Comparison of ENCODE assay signal across 8 cellular contexts in genomic region chr19:58476498-58477015, GRCh38. TPM values are rescaled to one million over a fixed set of nuclear protein-coding genes. Genes with fewer than 3 reads are reported as not detected.
DNase-seq lines count a peak whose midpoint lies in the region; ATAC-seq and TF ChIP-seq lines count a peak whose summit lies in the region.

No MANE protein-coding gene starts in this region.

- H3K27ac ChIP-seq in A673 (ENCODE audit: low read depth, low read length, poor library complexity, severe bottlenecking) = peak overlapping the region; percentile 84
- peak overlapping the region; percentile 79 for H3K27ac ChIP-seq in neutrophil

- POLR2A ChIA-PET in A673 (lab: Charles Lee; ENCODE audit: low non-redundant PET) = no interaction called here

- ATAC-seq in GM21528 (IDR thresholded peaks at IDR 0.05; ENCODE audit: low FRiP score, unreplicated experiment) (peak; percentile 12), HG03280 (IDR thresholded peaks at IDR 0.05; ENCODE audit: unreplicated experiment) (no peak), GM18505 (IDR thresholded peaks at IDR 0.05; ENCODE audit: unreplicated experiment) (no peak)

- H3K4me1 ChIP-seq in A673 (ENCODE audit: insufficient read depth, low read length, poor library complexity, severe bottlenecking) = peaks cover 6% of the 10 kb centered on the region
- peaks cover 14 to 15% of the 10 kb centered on the region in 2 experiments for H3K4me1 ChIP-seq in neutrophil (ENCODE audit: control insufficient read depth in 1 of 2, insufficient read depth in 1 of 2, low read depth in 1 of 2, low read length in 1 of 2)

- peak; percentile 22 for DNase-seq in A673 (ENCODE audit: low spot score)
- DNase-seq in SW480 (ENCODE audit: low spot score) = peak; percentile 30
- peak; percentile 40 for DNase-seq in fibroblast of mammary gland (ENCODE audit: low read depth)
- DNase-seq in putamen (ENCODE audit: low spot score) = no peak

- H3K36me3 ChIP-seq in A673 (ENCODE audit: insufficient read depth, low read length, poor library complexity, severe bottlenecking) (no peaks in the 10 kb centered on the region), neutrophil (peaks cover 45% of the 10 kb centered on the region)

- H3K27me3 ChIP-seq in A673 (replicated peaks; ENCODE audit: insufficient read depth, low read depth, low read length, poor library complexity) = no peaks in the 10 kb centered on the region
- H3K27me3 ChIP-seq in neutrophil = no peaks in the 10 kb centered on the region

- H3K4me3 ChIP-seq in A673 (ENCODE audit: low read depth, low read length, poor library complexity, severe bottlenecking) (peak overlapping the region; percentile 61), fibroblast of mammary gland (ENCODE audit: control insufficient read depth, low read depth, low read length) (peak overlapping the region; percentile 72), neutrophil (ENCODE audit: low read depth in 1 of 2, low read length in 1 of 2) (peak overlapping the region; percentile 70 to 85)

- BruUV-seq in A673 (replicated peaks; lab: Mats Ljungman, UMichigan) = TSS peak; percentile 13

- H3K9me3 ChIP-seq in A673 (ENCODE audit: low read depth, low read length, poor library complexity, severe bottlenecking) (no peaks in the 10 kb centered on the region), neutrophil (no peaks in the 10 kb centered on the region)

- intact Hi-C loops in A673 (cut with micrococcal nuclease; ENCODE audit: unreplicated experiment) = no loop called here

- no peak for TF ChIP-seq POLR2A in GM18505 (IDR thresholded peaks at IDR 0.05; ENCODE audit: borderline replicate concordance, extremely low read depth, insufficient read depth, insufficient read length)

- TF ChIP-seq CTCF in A673 (conservative IDR thresholded peaks at IDR 0.05; ENCODE audit: low read depth, low read length) = no peak
- TF ChIP-seq CTCF in fibroblast of mammary gland (conservative IDR thresholded peaks at IDR 0.05; ENCODE audit: control insufficient read depth, insufficient read depth, low read depth, low read length) = no peak
- TF ChIP-seq CTCF in neutrophil (IDR thresholded peaks at IDR 0.05) = no peak

- CTCF ChIA-PET in A673 (lab: Charles Lee) = no interaction called here

RNA-seq across cellular contexts. Expression of gene ZNF446, which starts 0.4 kb away (rescaled TPM):
- total RNA-seq in A673 (2021) = 7.7 and 11.8 TPM in 2 replicates

RNA-seq across cellular contexts. Expression of gene ZNF324, which starts 9.7 kb away (rescaled TPM):
- total RNA-seq in A673 (2021) = 11.0 and 12.7 TPM in 2 replicates

RNA-seq across cellular contexts. Expression of gene ZNF324B, which starts 25.1 kb away (rescaled TPM):
- 6.8 and 7.9 TPM in 2 replicates for total RNA-seq in A673 (2021)

RNA-seq across cellular contexts. Expression of gene SLC27A5, which starts 35.2 kb away (rescaled TPM):
- 24.1 and 24.9 TPM in 2 replicates for total RNA-seq in A673 (2021)

RNA-seq across cellular contexts. Expression of gene ZNF132, which starts 36.6 kb away (rescaled TPM):
- 9.1 and 9.2 TPM in 2 replicates for total RNA-seq in A673 (2021)
